In genomic region chr5:158013303-158013702, GRCh38 we compare ENCODE assay signal across 13 cellular contexts.
"Had no signal": no experiment of that assay in that cellular context is flagged by ENCODE, and none has a peak within 500 bp of the region (broad histone marks: within the 10 kb centered on the region; RNA-seq: fewer than 3 reads in every experiment).

No MANE protein-coding gene starts in this region.

- H3K4me3 Mint-ChIP-seq: activated CD4-positive, alpha-beta memory T cell treated with anti-CD3 and anti-CD28 coated beads for 36 hours; activated CD4-positive, alpha-beta T cell treated with anti-CD3 and anti-CD28 coated beads for 36 hours; activated T-helper 1 cell treated with anti-CD3 and anti-CD28 coated beads, Interleukin-12 subunit alpha, Interleukin-12 subunit beta, Interleukin-2, Interleukin-4 antibody, amounts not matched to agents 30 ng/mL and 10 ng/mL and 1 ng/mL, durations not matched to agents 14 hours and 24 hours and 36 hours; mesothelial cell of epicardium; nephron; stimulated activated naive B cell treated with anti-CD40 and anti-IgM and Interleukin-4, amounts not matched to agents 10 μg/mL and 1 μg/mL and 100 μg/mL, for 72 hours had no signal

- H3K4me1 Mint-ChIP-seq: activated CD4-positive, alpha-beta T cell treated with anti-CD3 and anti-CD28 coated beads for 36 hours; mesothelial cell of epicardium; stimulated activated naive B cell treated with anti-CD40 and anti-IgM and Interleukin-4, amounts not matched to agents 10 μg/mL and 1 μg/mL and 100 μg/mL, for 72 hours had no signal

- H3K27ac Mint-ChIP-seq: activated CD4-positive, alpha-beta memory T cell treated with anti-CD3 and anti-CD28 coated beads for 36 hours; activated CD4-positive, alpha-beta T cell treated with anti-CD3 and anti-CD28 coated beads for 36 hours; activated naive CD4-positive, alpha-beta T cell treated with anti-CD3 and anti-CD28 coated beads, Interleukin-2, amount 50 U/mL, for 72 hours; activated T-helper 1 cell treated with anti-CD3 and anti-CD28 coated beads, Interleukin-12 subunit alpha, Interleukin-12 subunit beta, Interleukin-2, Interleukin-4 antibody, amounts not matched to agents 30 ng/mL and 10 ng/mL and 1 ng/mL, durations not matched to agents 14 hours and 24 hours and 36 hours; mesothelial cell of epicardium; nephron; stimulated activated naive B cell treated with anti-CD40 and anti-IgM and Interleukin-4, amounts not matched to agents 10 μg/mL and 1 μg/mL and 100 μg/mL, for 72 hours had no signal

- DNase-seq: activated CD4-positive, alpha-beta memory T cell treated with anti-CD3 and anti-CD28 coated beads for 36 hours; activated gamma-delta T cell treated with Interleukin-2 at 50 U/mL for 16 hours; activated T-cell treated with anti-CD3 and anti-CD28 coated beads for 4 hours; cortex of kidney; lower lobe of right lung; occipital lobe; sigmoid colon; stimulated activated naive B cell treated with anti-CD40 and anti-IgM and Interleukin-4, amounts not matched to agents 10 μg/mL and 1 μg/mL and 100 μg/mL, for 72 hours had no signal

- H3K36me3 Mint-ChIP-seq: activated CD4-positive, alpha-beta memory T cell treated with anti-CD3 and anti-CD28 coated beads for 36 hours; activated naive CD4-positive, alpha-beta T cell treated with anti-CD3 and anti-CD28 coated beads, Interleukin-2, amount 50 U/mL, for 72 hours; mesothelial cell of epicardium; stimulated activated naive B cell treated with anti-CD40 and anti-IgM and Interleukin-4, amounts not matched to agents 10 μg/mL and 1 μg/mL and 100 μg/mL, for 72 hours had no signal

- ATAC-seq: activated CD4-positive, alpha-beta T cell treated with anti-CD3 and anti-CD28 coated beads for 36 hours; activated naive CD4-positive, alpha-beta T cell treated with anti-CD3 and anti-CD28 coated beads, Interleukin-2, amount 50 U/mL, for 72 hours had no signal

- H3K9me3 Mint-ChIP-seq: activated CD4-positive, alpha-beta memory T cell treated with anti-CD3 and anti-CD28 coated beads for 36 hours; activated naive CD4-positive, alpha-beta T cell treated with anti-CD3 and anti-CD28 coated beads, Interleukin-2, amount 50 U/mL, for 72 hours; activated T-helper 1 cell treated with anti-CD3 and anti-CD28 coated beads, Interleukin-12 subunit alpha, Interleukin-12 subunit beta, Interleukin-2, Interleukin-4 antibody, amounts not matched to agents 30 ng/mL and 10 ng/mL and 1 ng/mL, durations not matched to agents 14 hours and 24 hours and 36 hours; mesothelial cell of epicardium; nephron; stimulated activated naive B cell treated with anti-CD40 and anti-IgM and Interleukin-4, amounts not matched to agents 10 μg/mL and 1 μg/mL and 100 μg/mL, for 72 hours had no signal
